In genomic region chr2:202169826-202170424, GRCh38 we compare ENCODE assay signal across 1 cellular context.
TF ChIP-seq lines count a peak whose summit lies in the region.

No MANE protein-coding gene starts in this region.

TF ChIP-seq in IMR-90, 13 proteins besides CTCF, POLR2A, EP300 and RAD21 (continued from another document):
- TF ChIP-seq CEBPB (IDR thresholded peaks at IDR 0.05; ENCODE audit: low read depth, low read length) (no peak), ELK1 (IDR thresholded peaks at IDR 0.05; ENCODE audit: borderline replicate concordance, low read depth, low read length) (no peak), MXI1 (IDR thresholded peaks at IDR 0.05; ENCODE audit: borderline replicate concordance, low read depth, low read length) (no peak), USF2 (IDR thresholded peaks at IDR 0.05; ENCODE audit: low read depth, low read length) (no peak), SMC3 (IDR thresholded peaks at IDR 0.05; ENCODE audit: low read depth, low read length) (no peak), FOS (IDR thresholded peaks at IDR 0.05; ENCODE audit: low read depth, low read length) (no peak)
